Comparison of ENCODE assay signal across 1 cellular context in the genomic region with DNA sequence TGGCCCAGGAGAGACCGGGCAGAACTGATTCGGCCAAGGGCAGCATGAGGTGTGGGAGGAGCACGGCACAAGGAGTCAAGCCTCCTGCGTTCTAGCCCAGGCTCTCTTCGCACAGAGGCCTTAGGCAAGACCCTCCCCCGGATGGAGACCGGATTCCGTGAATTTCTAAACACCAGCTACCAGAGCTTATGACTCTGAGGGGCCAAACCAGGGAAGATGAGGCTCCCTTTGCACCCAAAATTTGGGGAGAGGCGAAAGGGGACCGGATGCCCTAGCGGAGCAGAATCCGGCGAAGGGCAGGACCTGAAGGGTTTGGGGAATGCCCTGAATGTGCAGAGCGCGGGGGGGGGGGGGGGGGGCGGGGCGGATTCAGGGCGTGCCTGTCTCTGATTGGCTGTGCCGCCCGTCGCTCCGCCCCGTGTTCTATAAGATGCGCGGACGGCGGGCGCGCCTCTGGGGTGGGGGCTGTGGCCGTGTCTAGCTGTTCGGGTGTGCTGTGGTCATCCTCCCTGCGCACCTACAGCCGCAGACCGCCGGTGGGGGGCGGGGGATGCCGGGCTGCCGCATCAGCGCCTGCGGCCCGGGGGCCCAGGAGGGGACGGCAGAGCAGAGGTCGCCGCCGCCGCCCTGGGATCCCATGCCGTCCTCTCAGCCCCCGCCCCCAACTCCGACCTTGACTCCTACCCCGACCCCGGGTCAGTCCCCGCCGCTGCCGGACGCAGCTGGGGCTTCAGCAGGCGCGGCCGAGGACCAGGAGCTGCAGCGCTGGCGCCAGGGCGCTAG.
TF ChIP-seq lines count a peak whose summit lies in the region.

A gene with protein sequence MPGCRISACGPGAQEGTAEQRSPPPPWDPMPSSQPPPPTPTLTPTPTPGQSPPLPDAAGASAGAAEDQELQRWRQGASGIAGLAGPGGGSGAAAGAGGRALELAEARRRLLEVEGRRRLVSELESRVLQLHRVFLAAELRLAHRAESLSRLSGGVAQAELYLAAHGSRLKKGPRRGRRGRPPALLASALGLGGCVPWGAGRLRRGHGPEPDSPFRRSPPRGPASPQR (plus strand): TSS at position 456 of the 783 bp plus-strand sequence. CDS start 95 bp downstream, at position 551.

TF ChIP-seq in K562, 482 proteins besides CTCF, POLR2A, EP300 and RAD21 (continued from another document):
- TF ChIP-seq, protein P1, sequence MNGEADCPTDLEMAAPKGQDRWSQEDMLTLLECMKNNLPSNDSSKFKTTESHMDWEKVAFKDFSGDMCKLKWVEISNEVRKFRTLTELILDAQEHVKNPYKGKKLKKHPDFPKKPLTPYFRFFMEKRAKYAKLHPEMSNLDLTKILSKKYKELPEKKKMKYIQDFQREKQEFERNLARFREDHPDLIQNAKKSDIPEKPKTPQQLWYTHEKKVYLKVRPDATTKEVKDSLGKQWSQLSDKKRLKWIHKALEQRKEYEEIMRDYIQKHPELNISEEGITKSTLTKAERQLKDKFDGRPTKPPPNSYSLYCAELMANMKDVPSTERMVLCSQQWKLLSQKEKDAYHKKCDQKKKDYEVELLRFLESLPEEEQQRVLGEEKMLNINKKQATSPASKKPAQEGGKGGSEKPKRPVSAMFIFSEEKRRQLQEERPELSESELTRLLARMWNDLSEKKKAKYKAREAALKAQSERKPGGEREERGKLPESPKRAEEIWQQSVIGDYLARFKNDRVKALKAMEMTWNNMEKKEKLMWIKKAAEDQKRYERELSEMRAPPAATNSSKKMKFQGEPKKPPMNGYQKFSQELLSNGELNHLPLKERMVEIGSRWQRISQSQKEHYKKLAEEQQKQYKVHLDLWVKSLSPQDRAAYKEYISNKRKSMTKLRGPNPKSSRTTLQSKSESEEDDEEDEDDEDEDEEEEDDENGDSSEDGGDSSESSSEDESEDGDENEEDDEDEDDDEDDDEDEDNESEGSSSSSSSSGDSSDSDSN (IDR thresholded peaks at IDR 0.05; ENCODE audit: borderline replicate concordance in 1 of 2, low read depth in 2 of 2, low read length in 2 of 2) = peak in 1 of 2 experiments; percentile 68; a peak in 1 of 4 replicates
- TF ChIP-seq, protein P2, sequence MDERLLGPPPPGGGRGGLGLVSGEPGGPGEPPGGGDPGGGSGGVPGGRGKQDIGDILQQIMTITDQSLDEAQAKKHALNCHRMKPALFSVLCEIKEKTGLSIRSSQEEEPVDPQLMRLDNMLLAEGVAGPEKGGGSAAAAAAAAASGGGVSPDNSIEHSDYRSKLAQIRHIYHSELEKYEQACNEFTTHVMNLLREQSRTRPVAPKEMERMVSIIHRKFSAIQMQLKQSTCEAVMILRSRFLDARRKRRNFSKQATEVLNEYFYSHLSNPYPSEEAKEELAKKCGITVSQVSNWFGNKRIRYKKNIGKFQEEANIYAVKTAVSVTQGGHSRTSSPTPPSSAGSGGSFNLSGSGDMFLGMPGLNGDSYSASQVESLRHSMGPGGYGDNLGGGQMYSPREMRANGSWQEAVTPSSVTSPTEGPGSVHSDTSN (CRISPR knock-in tag; IDR thresholded peaks at IDR 0.05; ENCODE audit: low read depth) = peak; percentile 67
- TF ChIP-seq, protein P2 (tag; conservative IDR thresholded peaks at IDR 0.05; ENCODE audit: low read depth) = peak; percentile 26; the same call in 1 of the 2 replicates
- TF ChIP-seq, protein P3, sequence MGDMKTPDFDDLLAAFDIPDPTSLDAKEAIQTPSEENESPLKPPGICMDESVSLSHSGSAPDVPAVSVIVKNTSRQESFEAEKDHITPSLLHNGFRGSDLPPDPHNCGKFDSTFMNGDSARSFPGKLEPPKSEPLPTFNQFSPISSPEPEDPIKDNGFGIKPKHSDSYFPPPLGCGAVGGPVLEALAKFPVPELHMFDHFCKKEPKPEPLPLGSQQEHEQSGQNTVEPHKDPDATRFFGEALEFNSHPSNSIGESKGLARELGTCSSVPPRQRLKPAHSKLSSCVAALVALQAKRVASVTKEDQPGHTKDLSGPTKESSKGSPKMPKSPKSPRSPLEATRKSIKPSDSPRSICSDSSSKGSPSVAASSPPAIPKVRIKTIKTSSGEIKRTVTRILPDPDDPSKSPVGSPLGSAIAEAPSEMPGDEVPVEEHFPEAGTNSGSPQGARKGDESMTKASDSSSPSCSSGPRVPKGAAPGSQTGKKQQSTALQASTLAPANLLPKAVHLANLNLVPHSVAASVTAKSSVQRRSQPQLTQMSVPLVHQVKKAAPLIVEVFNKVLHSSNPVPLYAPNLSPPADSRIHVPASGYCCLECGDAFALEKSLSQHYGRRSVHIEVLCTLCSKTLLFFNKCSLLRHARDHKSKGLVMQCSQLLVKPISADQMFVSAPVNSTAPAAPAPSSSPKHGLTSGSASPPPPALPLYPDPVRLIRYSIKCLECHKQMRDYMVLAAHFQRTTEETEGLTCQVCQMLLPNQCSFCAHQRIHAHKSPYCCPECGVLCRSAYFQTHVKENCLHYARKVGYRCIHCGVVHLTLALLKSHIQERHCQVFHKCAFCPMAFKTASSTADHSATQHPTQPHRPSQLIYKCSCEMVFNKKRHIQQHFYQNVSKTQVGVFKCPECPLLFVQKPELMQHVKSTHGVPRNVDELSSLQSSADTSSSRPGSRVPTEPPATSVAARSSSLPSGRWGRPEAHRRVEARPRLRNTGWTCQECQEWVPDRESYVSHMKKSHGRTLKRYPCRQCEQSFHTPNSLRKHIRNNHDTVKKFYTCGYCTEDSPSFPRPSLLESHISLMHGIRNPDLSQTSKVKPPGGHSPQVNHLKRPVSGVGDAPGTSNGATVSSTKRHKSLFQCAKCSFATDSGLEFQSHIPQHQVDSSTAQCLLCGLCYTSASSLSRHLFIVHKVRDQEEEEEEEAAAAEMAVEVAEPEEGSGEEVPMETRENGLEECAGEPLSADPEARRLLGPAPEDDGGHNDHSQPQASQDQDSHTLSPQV (IDR thresholded peaks at IDR 0.05) = no peak
- TF ChIP-seq, protein P4, sequence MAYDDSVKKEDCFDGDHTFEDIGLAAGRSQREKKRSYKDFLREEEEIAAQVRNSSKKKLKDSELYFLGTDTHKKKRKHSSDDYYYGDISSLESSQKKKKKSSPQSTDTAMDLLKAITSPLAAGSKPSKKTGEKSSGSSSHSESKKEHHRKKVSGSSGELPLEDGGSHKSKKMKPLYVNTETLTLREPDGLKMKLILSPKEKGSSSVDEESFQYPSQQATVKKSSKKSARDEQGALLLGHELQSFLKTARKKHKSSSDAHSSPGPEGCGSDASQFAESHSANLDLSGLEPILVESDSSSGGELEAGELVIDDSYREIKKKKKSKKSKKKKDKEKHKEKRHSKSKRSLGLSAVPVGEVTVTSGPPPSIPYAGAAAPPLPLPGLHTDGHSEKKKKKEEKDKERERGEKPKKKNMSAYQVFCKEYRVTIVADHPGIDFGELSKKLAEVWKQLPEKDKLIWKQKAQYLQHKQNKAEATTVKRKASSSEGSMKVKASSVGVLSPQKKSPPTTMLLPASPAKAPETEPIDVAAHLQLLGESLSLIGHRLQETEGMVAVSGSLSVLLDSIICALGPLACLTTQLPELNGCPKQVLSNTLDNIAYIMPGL (CRISPR knock-in tag; IDR thresholded peaks at IDR 0.05) = 0 out of 2 replicates have a peak, but pooled peaks have one; percentile 5
- peak; percentile 59 for TF ChIP-seq FIP1L1 (IDR thresholded peaks at IDR 0.05; ENCODE audit: low read depth, low read length, poor library complexity, severe bottlenecking)
- no peak for TF ChIP-seq THRAP3 (IDR thresholded peaks at IDR 0.05; ENCODE audit: borderline replicate concordance)
- TF ChIP-seq, protein P5, sequence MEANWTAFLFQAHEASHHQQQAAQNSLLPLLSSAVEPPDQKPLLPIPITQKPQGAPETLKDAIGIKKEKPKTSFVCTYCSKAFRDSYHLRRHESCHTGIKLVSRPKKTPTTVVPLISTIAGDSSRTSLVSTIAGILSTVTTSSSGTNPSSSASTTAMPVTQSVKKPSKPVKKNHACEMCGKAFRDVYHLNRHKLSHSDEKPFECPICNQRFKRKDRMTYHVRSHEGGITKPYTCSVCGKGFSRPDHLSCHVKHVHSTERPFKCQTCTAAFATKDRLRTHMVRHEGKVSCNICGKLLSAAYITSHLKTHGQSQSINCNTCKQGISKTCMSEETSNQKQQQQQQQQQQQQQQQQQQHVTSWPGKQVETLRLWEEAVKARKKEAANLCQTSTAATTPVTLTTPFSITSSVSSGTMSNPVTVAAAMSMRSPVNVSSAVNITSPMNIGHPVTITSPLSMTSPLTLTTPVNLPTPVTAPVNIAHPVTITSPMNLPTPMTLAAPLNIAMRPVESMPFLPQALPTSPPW (CRISPR knock-in tag; IDR thresholded peaks at IDR 0.05) = peak; percentile 99
- 0 out of 2 replicates have a peak, but pooled peaks have one; percentile 57 for TF ChIP-seq KDM2B (CRISPR knock-in tag; IDR thresholded peaks at IDR 0.05)
- peak; percentile 75; the same call in 1 of the 2 replicates for TF ChIP-seq CTBP1 (IDR thresholded peaks at IDR 0.05; ENCODE audit: borderline replicate concordance)
- TF ChIP-seq ZBTB7A (IDR thresholded peaks at IDR 0.05; ENCODE audit: borderline replicate concordance, control insufficient read depth, low read depth, low read length) = peak; percentile 78; the same call in 1 of the 2 replicates
- no peak for TF ChIP-seq SMAD3 (CRISPR knock-in tag; conservative IDR thresholded peaks at IDR 0.05)
- TF ChIP-seq, protein P6, sequence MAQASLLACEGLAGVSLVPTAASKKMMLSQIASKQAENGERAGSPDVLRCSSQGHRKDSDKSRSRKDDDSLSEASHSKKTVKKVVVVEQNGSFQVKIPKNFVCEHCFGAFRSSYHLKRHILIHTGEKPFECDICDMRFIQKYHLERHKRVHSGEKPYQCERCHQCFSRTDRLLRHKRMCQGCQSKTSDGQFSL (CRISPR knock-in tag; IDR thresholded peaks at IDR 0.05) = peak; percentile 84
- TF ChIP-seq, protein P6 (tag; IDR thresholded peaks at IDR 0.05) = peak in 1 of 2 experiments; percentile 96; a peak in 2 of 4 replicates
- TF ChIP-seq MTA3 (IDR thresholded peaks at IDR 0.05; ENCODE audit: borderline replicate concordance) = 0 out of 2 replicates have a peak, but pooled peaks have one; percentile 30
- TF ChIP-seq BMI1 (IDR thresholded peaks at IDR 0.05; ENCODE audit: low read length) = no peak
- TF ChIP-seq, protein P7, sequence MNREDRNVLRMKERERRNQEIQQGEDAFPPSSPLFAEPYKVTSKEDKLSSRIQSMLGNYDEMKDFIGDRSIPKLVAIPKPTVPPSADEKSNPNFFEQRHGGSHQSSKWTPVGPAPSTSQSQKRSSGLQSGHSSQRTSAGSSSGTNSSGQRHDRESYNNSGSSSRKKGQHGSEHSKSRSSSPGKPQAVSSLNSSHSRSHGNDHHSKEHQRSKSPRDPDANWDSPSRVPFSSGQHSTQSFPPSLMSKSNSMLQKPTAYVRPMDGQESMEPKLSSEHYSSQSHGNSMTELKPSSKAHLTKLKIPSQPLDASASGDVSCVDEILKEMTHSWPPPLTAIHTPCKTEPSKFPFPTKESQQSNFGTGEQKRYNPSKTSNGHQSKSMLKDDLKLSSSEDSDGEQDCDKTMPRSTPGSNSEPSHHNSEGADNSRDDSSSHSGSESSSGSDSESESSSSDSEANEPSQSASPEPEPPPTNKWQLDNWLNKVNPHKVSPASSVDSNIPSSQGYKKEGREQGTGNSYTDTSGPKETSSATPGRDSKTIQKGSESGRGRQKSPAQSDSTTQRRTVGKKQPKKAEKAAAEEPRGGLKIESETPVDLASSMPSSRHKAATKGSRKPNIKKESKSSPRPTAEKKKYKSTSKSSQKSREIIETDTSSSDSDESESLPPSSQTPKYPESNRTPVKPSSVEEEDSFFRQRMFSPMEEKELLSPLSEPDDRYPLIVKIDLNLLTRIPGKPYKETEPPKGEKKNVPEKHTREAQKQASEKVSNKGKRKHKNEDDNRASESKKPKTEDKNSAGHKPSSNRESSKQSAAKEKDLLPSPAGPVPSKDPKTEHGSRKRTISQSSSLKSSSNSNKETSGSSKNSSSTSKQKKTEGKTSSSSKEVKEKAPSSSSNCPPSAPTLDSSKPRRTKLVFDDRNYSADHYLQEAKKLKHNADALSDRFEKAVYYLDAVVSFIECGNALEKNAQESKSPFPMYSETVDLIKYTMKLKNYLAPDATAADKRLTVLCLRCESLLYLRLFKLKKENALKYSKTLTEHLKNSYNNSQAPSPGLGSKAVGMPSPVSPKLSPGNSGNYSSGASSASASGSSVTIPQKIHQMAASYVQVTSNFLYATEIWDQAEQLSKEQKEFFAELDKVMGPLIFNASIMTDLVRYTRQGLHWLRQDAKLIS (CRISPR knock-in tag; IDR thresholded peaks at IDR 0.05) = 0 out of 2 replicates have a peak, but pooled peaks have one; percentile 22
- TF ChIP-seq WHSC1 (IDR thresholded peaks at IDR 0.05; ENCODE audit: low read length) = no peak
- peak; percentile 78 for TF ChIP-seq POLR2G (IDR thresholded peaks at IDR 0.05; ENCODE audit: low read depth, low read length)
- peak; percentile 66 for TF ChIP-seq HNRNPK (IDR thresholded peaks at IDR 0.05; ENCODE audit: low read depth, low read length, poor library complexity, severe bottlenecking)
- TF ChIP-seq MTF1 (CRISPR knock-in tag; IDR thresholded peaks at IDR 0.05; ENCODE audit: borderline replicate concordance) = no peak
- TF ChIP-seq HMGN3 (IDR thresholded peaks at IDR 0.05; ENCODE audit: borderline replicate concordance, extremely low read depth, insufficient read length, low read depth, low read length) = peak; percentile 39
TF ChIP-seq in K562: peak in this region for 42.
